13 cellular contexts compared by ENCODE assay signal in genomic region chr11:35043933-35044332, GRCh38.
DNase-seq lines count a peak whose midpoint lies in the region; ATAC-seq, FAIRE-seq and TF ChIP-seq lines count a peak whose summit lies in the region.
"Had no signal": no experiment of that assay in that cellular context is flagged by ENCODE, and none has a peak within 500 bp of the region (broad histone marks: within the 10 kb centered on the region; RNA-seq: fewer than 3 reads in every experiment).

No MANE protein-coding gene starts in this region.

- H3K36me3 Mint-ChIP-seq in immature natural killer cell = no peaks in the 10 kb centered on the region
- H3K36me3 Mint-ChIP-seq: activated naive CD4-positive, alpha-beta T cell treated with anti-CD3 and anti-CD28 coated beads, Interleukin-2, amount 50 U/mL, for 24 hours; CD8-positive, alpha-beta T cell had no signal

- peaks cover 63 to 99% (median 86%) of the 10 kb centered on the region in 10 experiments for H3K4me1 ChIP-seq in BLaER1 treated with 17β-estradiol and CSF1 and Interleukin-3, amounts not matched to agents 10 nM and 100 nM

- no peaks in the 10 kb centered on the region for H3K9me3 Mint-ChIP-seq in immature natural killer cell
- H3K9me3 Mint-ChIP-seq: CD8-positive, alpha-beta T cell had no signal

- no peaks in the 10 kb centered on the region for H3K27me3 ChIP-seq in BLaER1 treated with 17β-estradiol and CSF1 and Interleukin-3, amounts not matched to agents 10 nM and 100 nM

- H3K9me3 ChIP-seq in BLaER1 treated with 17β-estradiol and CSF1 and Interleukin-3, amounts not matched to agents 10 nM and 100 nM (replicated peaks in 1 of 11) = peaks cover 2 to 82% (median 76%) of the 10 kb centered on the region in 11 experiments; a peak in 20 of 22 replicates

- H3K27ac Mint-ChIP-seq in immature natural killer cell = peak overlapping the region in 4 of 6 donors; percentile 21 to 100 (median 88)

- no peak for FAIRE-seq in urothelium cell line (lab: Jason Lieb, UNC)

- H3K4me1 Mint-ChIP-seq in immature natural killer cell = peaks cover 49 to 55% of the 10 kb centered on the region in 2 donors

- no peak overlapping the region for H3K4me3 ChIP-seq in BLaER1 treated with 17β-estradiol and CSF1 and Interleukin-3, amounts not matched to agents 10 nM and 100 nM

- peak overlapping the region in 8 of 11 experiments; percentile 9 to 87 (median 84); a peak in 15 of 22 replicates for H3K27ac ChIP-seq in BLaER1 treated with 17β-estradiol and CSF1 and Interleukin-3, amounts not matched to agents 10 nM and 100 nM

- peaks cover 0 to 15% (median 9%) of the 10 kb centered on the region in 11 experiments; a peak in 9 of 22 replicates for H3K36me3 ChIP-seq in BLaER1 treated with 17β-estradiol and CSF1 and Interleukin-3, amounts not matched to agents 10 nM and 100 nM

- H3K27me3 Mint-ChIP-seq in immature natural killer cell (ENCODE audit: low read depth in 3 of 3) = peaks cover 7 to 16% (median 10%) of the 10 kb centered on the region in 3 donors
- H3K27me3 Mint-ChIP-seq: activated naive CD4-positive, alpha-beta T cell treated with anti-CD3 and anti-CD28 coated beads, Interleukin-2, amount 50 U/mL, for 24 hours had no signal

- no peak overlapping the region for H3K4me3 Mint-ChIP-seq in immature natural killer cell

- no peak overlapping the region for H3K9ac ChIP-seq in BLaER1 treated with 17β-estradiol and CSF1 and Interleukin-3, amounts not matched to agents 10 nM and 100 nM

- CTCF ChIA-PET in HEK293T (lab: Yijun Ruan, JAX) = no interaction called here

- no peak for ATAC-seq in HG03139 (IDR thresholded peaks at IDR 0.05; ENCODE audit: unreplicated experiment)
- ATAC-seq: CD8-positive, alpha-beta T cell had no signal

- no peaks in the 10 kb centered on the region for H4K20me1 ChIP-seq in BLaER1 treated with 17β-estradiol and CSF1 and Interleukin-3, amounts not matched to agents 10 nM and 100 nM

- POLR2A ChIA-PET in HEK293T (lab: Yijun Ruan, JAX) = no interaction called here

- DNase-seq in HEK293T (ENCODE audit: extremely low spot score) = no peak
- peak; percentile 74 for DNase-seq in SIG-M5 treated with dmso at 0.1 percent for 504 hours (lab: John Stamatoyannopoulos, UW; ENCODE audit: unreplicated experiment)
- no peak for DNase-seq in immature natural killer cell
- DNase-seq in NCI-H2081 (lab: John Stamatoyannopoulos, UW) = no peak
- no peak for DNase-seq in stimulated activated CD4-positive, alpha-beta T cell treated with anti-CD3 and anti-CD28 coated beads, Interleukin-2, amount 100 ng/mL, for 48 hours
- DNase-seq in urothelium cell line (ENCODE audit: low spot score) = no peak
- DNase-seq: CD8-positive, alpha-beta T cell; GDM1; MM.1S; NCI-H524 had no signal

- peak overlapping the region; percentile 56 to 92 (median 72); a peak in 20 of 22 replicates for H3K4me2 ChIP-seq in BLaER1 treated with 17β-estradiol and CSF1 and Interleukin-3, amounts not matched to agents 10 nM and 100 nM

TF ChIP-seq in HEK293T, 16 proteins besides CTCF, POLR2A, EP300 and RAD21:
- no peak for TF ChIP-seq SUZ12 (IDR thresholded peaks at IDR 0.05)
- TF ChIP-seq PKNOX1 (IDR thresholded peaks at IDR 0.05) = peak; percentile 68
TF ChIP-seq in HEK293T: peak in this region for 1.
